ENCODE assay signal across 17 cellular contexts in genomic region chr19:49658139-49658517, GRCh38.
"Had no signal": no experiment of that assay in that cellular context is flagged by ENCODE, and none has a peak within 500 bp of the region (broad histone marks: within the 10 kb centered on the region; RNA-seq: fewer than 3 reads in every experiment).

No MANE protein-coding gene starts in this region.

- H3K27ac ChIP-seq: left lung, parathyroid adenoma had no signal

- H3K27me3 ChIP-seq: left lung had no signal

- H3K4me3 ChIP-seq: left lung, mucosa of descending colon had no signal

- H3K9ac ChIP-seq: parathyroid adenoma had no signal

- DNase-seq: activated CD4-positive, alpha-beta T cell treated with anti-CD3 and anti-CD28 coated beads, Interleukin-2, amount 10 ng/mL, durations not matched to agents 24 days and 14 days; activated CD4-positive, CD25-positive, alpha-beta regulatory T cell; activated CD8-positive, alpha-beta memory T cell treated with anti-CD3 and anti-CD28 coated beads, Interleukin-2, amount 50 U/mL, for 48 hours; activated gamma-delta T cell; activated T-cell treated with anti-CD3 and anti-CD28 coated beads, Interleukin-2, amount 50 U/mL, for 72 hours; left lung; mucosa of descending colon; naive thymus-derived CD8-positive, alpha-beta T cell; stimulated activated CD4-positive, alpha-beta T cell treated with anti-CD3 and anti-CD28 coated beads, Interleukin-12 subunit alpha, Interleukin-12 subunit beta, amount 100 ng/mL, for 4 hours; stimulated activated CD4-positive, alpha-beta T cell treated with anti-CD3 and anti-CD28 coated beads, Interleukin-2, amount 100 ng/mL, for 24 hours had no signal

- H3K4me3 Mint-ChIP-seq: activated CD4-positive, alpha-beta T cell treated with anti-CD3 and anti-CD28 coated beads, Interleukin-2, amount 10 ng/mL, durations not matched to agents 24 days and 14 days; activated T-cell treated with anti-CD3 and anti-CD28 coated beads, Interleukin-2, amount 50 U/mL, for 72 hours; memory B cell; naive thymus-derived CD8-positive, alpha-beta T cell had no signal

- ATAC-seq: activated naive CD4-positive, alpha-beta T cell treated with anti-CD3 and anti-CD28 coated beads, Interleukin-2, amount 50 U/mL, for 72 hours; activated T-cell treated with anti-CD3 and anti-CD28 coated beads, Interleukin-2, amount 50 U/mL, for 72 hours; esophagus mucosa; left lung; mucosa of descending colon; naive thymus-derived CD8-positive, alpha-beta T cell had no signal

- H3K27ac Mint-ChIP-seq: activated CD4-positive, alpha-beta T cell treated with anti-CD3 and anti-CD28 coated beads, Interleukin-2, amount 10 ng/mL, durations not matched to agents 24 days and 14 days; activated T-cell treated with anti-CD3 and anti-CD28 coated beads, Interleukin-2, amount 50 U/mL, for 72 hours; memory B cell had no signal

- H2AFZ ChIP-seq: parathyroid adenoma had no signal

- H3K9me3 ChIP-seq: left lung, mucosa of descending colon had no signal

- FAIRE-seq: colon, endometrium, keratinocyte had no signal

- H3K9me3 Mint-ChIP-seq: activated CD4-positive, alpha-beta T cell treated with anti-CD3 and anti-CD28 coated beads, Interleukin-2, amount 10 ng/mL, durations not matched to agents 24 days and 14 days; activated naive CD4-positive, alpha-beta T cell treated with anti-CD3 and anti-CD28 coated beads, Interleukin-2, amount 50 U/mL, for 72 hours; activated T-cell treated with anti-CD3 and anti-CD28 coated beads, Interleukin-2, amount 50 U/mL, for 72 hours; memory B cell; naive thymus-derived CD8-positive, alpha-beta T cell had no signal

- H3K27me3 Mint-ChIP-seq: activated CD4-positive, alpha-beta T cell treated with anti-CD3 and anti-CD28 coated beads, Interleukin-2, amount 10 ng/mL, durations not matched to agents 24 days and 14 days; memory B cell; naive thymus-derived CD8-positive, alpha-beta T cell had no signal

- H3K4me1 ChIP-seq: parathyroid adenoma had no signal
